23 cellular contexts compared by ENCODE assay signal in the genomic region with DNA sequence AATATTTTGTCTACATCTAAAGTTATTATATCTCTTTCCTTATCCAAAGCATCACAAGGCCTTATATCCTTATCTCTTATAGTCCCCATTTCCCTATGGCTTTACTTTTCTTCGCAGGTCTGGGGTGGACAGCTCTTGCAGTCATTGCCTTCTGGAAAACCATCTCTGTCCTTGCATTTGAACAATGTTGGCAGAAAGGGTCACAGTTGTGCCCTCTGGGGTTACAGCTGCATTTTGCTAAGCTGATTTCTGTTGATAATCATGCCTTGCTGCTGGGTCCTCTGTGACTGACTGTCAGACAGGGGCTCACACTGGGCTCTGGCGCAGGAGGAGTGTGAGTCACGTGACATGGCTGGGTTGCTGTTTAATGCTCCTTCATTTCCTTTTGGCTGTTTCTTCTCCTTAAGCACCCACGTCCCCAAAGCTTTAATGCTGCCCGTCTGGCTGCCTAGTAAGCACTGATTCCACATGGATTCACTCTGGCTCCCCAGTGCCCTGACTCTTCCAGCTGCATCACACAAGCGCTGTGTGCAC.
DNase-seq lines count a peak whose midpoint lies in the region; ATAC-seq, FAIRE-seq and TF ChIP-seq lines count a peak whose summit lies in the region.
"Had no signal": no experiment of that assay in that cellular context is flagged by ENCODE, and none has a peak within 500 bp of the region (broad histone marks: within the 10 kb centered on the region; RNA-seq: fewer than 3 reads in every experiment).

No MANE protein-coding gene starts in this region.

- H2BK120ac ChIP-seq in trophoblast cell (ENCODE audit: insufficient read depth, low read length, poor library complexity), result no peak overlapping the region

- H3K27ac ChIP-seq in trophoblast cell (ENCODE audit: low read depth, low read length) (no peak overlapping the region), kidney (ENCODE audit: low read depth in 2 of 2, low read length in 2 of 2) (no peak overlapping the region)
- H3K27ac ChIP-seq: 22Rv1, HL-60, PC-9, RWPE1 had no signal

- H3K14ac ChIP-seq in trophoblast cell (ENCODE audit: low read length), result no peak overlapping the region

- H3K23ac ChIP-seq in trophoblast cell (ENCODE audit: low read length), result no peak overlapping the region

- ATAC-seq in GM18868 (IDR thresholded peaks at IDR 0.05; ENCODE audit: unreplicated experiment), result no peak

- H3K36me3 ChIP-seq in MG63 (no peaks in the 10 kb centered on the region), trophoblast cell (ENCODE audit: control insufficient read depth in 1 of 2, insufficient read depth in 2 of 2, low read length in 2 of 2) (no peaks in the 10 kb centered on the region), kidney (ENCODE audit: control insufficient read depth in 1 of 2, insufficient read depth in 2 of 2, low read length in 2 of 2) (no peaks in the 10 kb centered on the region)

- no peak for TF ChIP-seq CTCF in kidney (IDR thresholded peaks at IDR 0.05; ENCODE audit: borderline replicate concordance, extremely low read depth, insufficient read depth)

- H4K12ac ChIP-seq in trophoblast cell (ENCODE audit: low read depth, low read length), result no peak overlapping the region

- H2BK12ac ChIP-seq in trophoblast cell (ENCODE audit: low read length), result no peak overlapping the region

- no peak overlapping the region for H3K4ac ChIP-seq in trophoblast cell (ENCODE audit: low read depth, low read length)

- peak overlapping the region; percentile 40 for H2AFZ ChIP-seq in trophoblast cell (ENCODE audit: insufficient read depth, low read length, poor library complexity)
- H2AFZ ChIP-seq: PC-9 had no signal

- FAIRE-seq in kidney (lab: Jason Lieb, UNC), result no peak
- FAIRE-seq: GM12891 had no signal

- no peak overlapping the region for H3K9ac ChIP-seq in trophoblast cell (ENCODE audit: low read length)
- no peak overlapping the region for H3K9ac ChIP-seq in kidney (ENCODE audit: low read length in 2 of 2)

- intact Hi-C loops in kidney (cut with DNase I), result no loop called here

- no peak overlapping the region for H4K8ac ChIP-seq in trophoblast cell (ENCODE audit: low read depth, low read length)

- no peaks in the 10 kb centered on the region for H3K79me2 ChIP-seq in trophoblast cell (ENCODE audit: control insufficient read depth, insufficient read depth, low read length, poor library complexity)

- no peak overlapping the region for H2BK5ac ChIP-seq in trophoblast cell (ENCODE audit: low read depth, low read length, poor library complexity)

- no peaks in the 10 kb centered on the region for H3K27me3 ChIP-seq in MG63
- no peaks in the 10 kb centered on the region for H3K27me3 ChIP-seq in trophoblast cell (ENCODE audit: insufficient read depth, low read length)

- no peaks in the 10 kb centered on the region for H3K79me1 ChIP-seq in trophoblast cell (ENCODE audit: low read length)

- H3K4me1 ChIP-seq in trophoblast cell (ENCODE audit: control insufficient read depth in 1 of 2, insufficient read depth in 2 of 2, low read length in 2 of 2) (peaks cover 3 to 17% of the 10 kb centered on the region in 2 experiments), kidney (ENCODE audit: control insufficient read depth in 1 of 2, insufficient read depth in 1 of 2, low read depth in 1 of 2, low read length in 2 of 2) (peaks cover 0 to 2% of the 10 kb centered on the region in 2 donors)

- no CpG with 5 or more reads among the region's 6 CpGs for WGBS in trophoblast cell (ENCODE audit: extremely low coverage, insufficient coverage, insufficient read length)

- no peak overlapping the region for H3K18ac ChIP-seq in trophoblast cell (ENCODE audit: low read length)

- no peak overlapping the region for H4K91ac ChIP-seq in trophoblast cell (ENCODE audit: low read depth, low read length)

- no peak overlapping the region for H3K4me2 ChIP-seq in trophoblast cell (ENCODE audit: low read length)
- H3K4me2 ChIP-seq: PC-9 had no signal

- no peak overlapping the region for H2AK5ac ChIP-seq in trophoblast cell (ENCODE audit: low read length)

- peak; percentile 36 for DNase-seq in NCI-H82 (lab: John Stamatoyannopoulos, UW)
- DNase-seq in NCI-H82 treated with DMSO at 0.1 percent for 48 hours (lab: John Stamatoyannopoulos, UW; ENCODE audit: unreplicated experiment), result no peak
- DNase-seq in MG63, result peak; percentile 9
- DNase-seq in islet precursor cell, result peak; percentile 69
- DNase-seq in trophoblast cell, result no peak
- DNase-seq in kidney, result no peak
- no peak for DNase-seq in cortex of kidney (lab: John Stamatoyannopoulos, UW)
- DNase-seq: Caco-2; CD4-positive, CD25-positive, alpha-beta regulatory T cell; DMS153; EL; H7; HFFc6; NCI-H1436; NCI-H1930; NCI-H226; NCI-H524; PC-9 had no signal

- no peaks in the 10 kb centered on the region for H3K9me3 ChIP-seq in MG63
- no peaks in the 10 kb centered on the region for H3K9me3 ChIP-seq in trophoblast cell (ENCODE audit: insufficient read depth, low read depth, low read length)
- H3K9me3 ChIP-seq in kidney (ENCODE audit: control insufficient read depth in 1 of 2, low read length in 2 of 2), result no peaks in the 10 kb centered on the region
- H3K9me3 ChIP-seq: Caco-2 had no signal

- H3K4me3 ChIP-seq in MG63, result no peak overlapping the region
- H3K4me3 ChIP-seq in trophoblast cell (ENCODE audit: low read depth, low read length), result no peak overlapping the region
- H3K4me3 ChIP-seq in kidney (ENCODE audit: low read length in 2 of 2), result no peak overlapping the region
- H3K4me3 ChIP-seq: PC-9 had no signal

Comparison
In these comparisons a context has a peak if more than half of its experiments do, and no peak if none do; other contexts are left out.
1. DNase-seq: peak in NCI-H82 (single experiment), MG63 (single experiment) and islet precursor cell (single experiment); none in NCI-H82 treated with DMSO at 0.1 percent for 48 hours (single experiment), trophoblast cell (0 of 2), kidney (single experiment) and cortex of kidney (single experiment).